Comparison of ENCODE assay signal across 8 cellular contexts in the genomic region with DNA sequence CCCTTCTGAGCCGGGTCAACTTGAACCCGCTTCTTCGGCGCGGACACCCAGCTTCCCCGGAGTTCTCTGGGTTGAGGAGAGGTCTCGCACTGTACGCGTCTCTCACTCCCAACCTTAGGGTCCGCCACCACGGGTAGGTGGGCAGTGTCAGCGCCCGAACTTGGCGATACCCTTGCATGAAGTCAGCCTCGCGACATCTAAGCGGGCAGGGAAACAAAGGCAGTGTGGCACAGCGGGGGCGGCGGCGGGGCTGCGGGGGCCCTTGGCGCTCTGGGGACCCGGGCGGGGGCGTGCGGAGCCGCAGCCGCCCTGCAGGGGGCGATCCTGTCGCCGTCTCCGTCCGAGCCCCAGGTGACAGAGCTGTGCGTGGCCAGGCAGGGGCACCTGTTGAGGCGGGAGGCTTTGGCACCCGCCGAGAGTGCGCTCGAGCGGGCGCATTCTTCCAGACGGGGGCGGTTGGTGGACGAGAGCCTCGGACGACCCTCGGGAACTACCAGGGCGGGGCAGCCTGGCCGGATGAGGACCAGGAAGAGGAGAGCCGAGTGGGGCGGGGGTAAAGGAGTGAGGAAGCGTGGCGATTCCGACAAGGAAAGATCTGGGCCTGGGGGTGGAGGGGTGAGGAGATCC. TPM values are rescaled to one million over a fixed set of nuclear protein-coding genes. Genes with fewer than 3 reads are reported as not detected.
DNase-seq lines count a peak whose midpoint lies in the region; ATAC-seq and TF ChIP-seq lines count a peak whose summit lies in the region.

No MANE protein-coding gene starts in this region.

- peaks cover 62% of the 10 kb centered on the region for H3K27me3 ChIP-seq in BLaER1
- H3K27me3 ChIP-seq in H7 (ENCODE audit: control insufficient read depth, insufficient read depth, low read length) = peaks cover 54% of the 10 kb centered on the region
- peaks cover 43% of the 10 kb centered on the region for H3K27me3 ChIP-seq in effector memory CD4-positive, alpha-beta T cell (replicated peaks; ENCODE audit: control insufficient read depth, insufficient read depth, low read length, poor library complexity, severe bottlenecking)
- H3K27me3 ChIP-seq in mucosa of rectum (ENCODE audit: control insufficient read depth in 2 of 2, insufficient read depth in 2 of 2, low read length in 2 of 2) = peaks cover 24 to 30% of the 10 kb centered on the region in 2 donors
- no peaks in the 10 kb centered on the region for H3K27me3 ChIP-seq in thoracic aorta (replicated peaks; ENCODE audit: insufficient read depth)

- peak overlapping the region; percentile 66 for H3K4me2 ChIP-seq in BLaER1

- H3K36me3 ChIP-seq in BLaER1 (no peaks in the 10 kb centered on the region), H7 (replicated peaks; ENCODE audit: control insufficient read depth, insufficient read depth, low read length) (no peaks in the 10 kb centered on the region), mucosa of rectum (ENCODE audit: control insufficient read depth in 2 of 2, insufficient read depth in 2 of 2, low read length in 2 of 2) (no peaks in the 10 kb centered on the region), thoracic aorta (no peaks in the 10 kb centered on the region)
- H3K36me3 ChIP-seq in effector memory CD4-positive, alpha-beta T cell (ENCODE audit: control insufficient read depth, insufficient read depth, low read length) = no peaks in the 10 kb centered on the region

- ATAC-seq in thoracic aorta (ENCODE audit: insufficient number of reproducible peaks, low FRiP score, low read depth) (no peak), GM19452 (IDR thresholded peaks at IDR 0.05; ENCODE audit: unreplicated experiment) (no peak)

- peak; percentile 96 for DNase-seq in H7
- DNase-seq in effector memory CD4-positive, alpha-beta T cell = no peak
- no peak for DNase-seq in thoracic aorta (ENCODE audit: low spot score)
- no peak for DNase-seq in cortex of kidney (lab: John Stamatoyannopoulos, UW)

- H3K27ac ChIP-seq in BLaER1 (no peak overlapping the region), mucosa of rectum (ENCODE audit: low read depth in 2 of 2, low read length in 2 of 2) (no peak overlapping the region), thoracic aorta (peak overlapping the region in 1 of 2 donors; percentile 21)
- no peak overlapping the region for H3K27ac ChIP-seq in effector memory CD4-positive, alpha-beta T cell (ENCODE audit: insufficient read depth, low read length, poor library complexity, severe bottlenecking)

- H3K4me3 ChIP-seq in BLaER1 = peak overlapping the region; percentile 56
- H3K4me3 ChIP-seq in H7 (ENCODE audit: insufficient read depth, low read depth, low read length) = peak overlapping the region; percentile 73
- H3K4me3 ChIP-seq in WI38 (ENCODE audit: low read depth, low read length) = peak overlapping the region; percentile 55; the same call in 1 of the 2 replicates
- peak overlapping the region; percentile 32 for H3K4me3 ChIP-seq in effector memory CD4-positive, alpha-beta T cell (ENCODE audit: insufficient read depth, low read depth, low read length, poor library complexity, severe bottlenecking)
- H3K4me3 ChIP-seq in mucosa of rectum (ENCODE audit: low read length in 2 of 2) = peak overlapping the region; percentile 48 to 59
- peak overlapping the region; percentile 75 for H3K4me3 ChIP-seq in thoracic aorta

- H3K9me3 ChIP-seq in BLaER1 = peaks cover 10% of the 10 kb centered on the region
- H3K9me3 ChIP-seq in effector memory CD4-positive, alpha-beta T cell (ENCODE audit: control insufficient read depth, low read length) = no peaks in the 10 kb centered on the region
- H3K9me3 ChIP-seq in mucosa of rectum (ENCODE audit: control insufficient read depth in 2 of 2, low read length in 2 of 2) = no peaks in the 10 kb centered on the region
- no peaks in the 10 kb centered on the region for H3K9me3 ChIP-seq in thoracic aorta

- H3K9ac ChIP-seq in BLaER1 (no peak overlapping the region), mucosa of rectum (ENCODE audit: low read depth in 1 of 2, low read length in 2 of 2) (peak overlapping the region in 1 of 2 donors; percentile 46)

- H3K4me1 ChIP-seq in BLaER1 (peaks cover 5% of the 10 kb centered on the region; the same call in 1 of the 2 replicates), mucosa of rectum (ENCODE audit: control insufficient read depth in 2 of 2, insufficient read depth in 2 of 2, low read length in 2 of 2) (peaks cover 9 to 14% of the 10 kb centered on the region in 2 donors), thoracic aorta (ENCODE audit: control insufficient read depth in 1 of 2, low read depth in 2 of 2) (peaks cover 12 to 49% of the 10 kb centered on the region in 2 donors)
- peaks cover 9% of the 10 kb centered on the region for H3K4me1 ChIP-seq in effector memory CD4-positive, alpha-beta T cell (ENCODE audit: control insufficient read depth, insufficient read depth, low read length, poor library complexity, severe bottlenecking)

- H4K20me1 ChIP-seq in BLaER1 = no peaks in the 10 kb centered on the region; the same call in 1 of the 2 replicates

- TF ChIP-seq CTCF in WI38 (IDR thresholded peaks at IDR 0.05; ENCODE audit: low read depth, low read length) (peak; percentile 39; the same call in 1 of the 2 replicates), thoracic aorta (IDR thresholded peaks at IDR 0.05) (peak; percentile 73)

RNA-seq across cellular contexts. Expression of a gene that starts 1.1 kb away (rescaled TPM):
- 1.2 and 2.0 TPM in 2 replicates for total RNA-seq in H7 (2014; rRNA removed; shearing (Covaris generic))
- total RNA-seq in thoracic aorta = 10 to 100 TPM; 12.1 to 15.8 TPM
